In genomic region chr3:132014105-132014504, GRCh38 we compare ENCODE assay signal across 1 cellular context.
TF ChIP-seq lines count a peak whose summit lies in the region.

No MANE protein-coding gene starts in this region.

TF ChIP-seq in WTC11, 78 proteins besides CTCF, POLR2A, EP300 and RAD21 (continued from another document):
- TF ChIP-seq AFF4 (CRISPR knock-in tag; IDR thresholded peaks at IDR 0.05; ENCODE audit: borderline replicate concordance) (no peak), PREB (CRISPR knock-in tag; IDR thresholded peaks at IDR 0.05; ENCODE audit: borderline replicate concordance) (no peak), CREB1 (CRISPR knock-in tag; IDR thresholded peaks at IDR 0.05) (no peak), ATF6 (CRISPR knock-in tag; IDR thresholded peaks at IDR 0.05) (no peak), ZNF423 (CRISPR knock-in tag; IDR thresholded peaks at IDR 0.05) (no peak), MLX (CRISPR knock-in tag; IDR thresholded peaks at IDR 0.05) (no peak), E2F1 (CRISPR knock-in tag; IDR thresholded peaks at IDR 0.05) (no peak), ZNF263 (CRISPR knock-in tag; IDR thresholded peaks at IDR 0.05; ENCODE audit: low read depth) (no peak), TCF7 (CRISPR knock-in tag; IDR thresholded peaks at IDR 0.05; ENCODE audit: low read depth) (no peak)
